11 cellular contexts compared by ENCODE assay signal in genomic region chr18:28178720-28179119, GRCh38. TPM values are rescaled to one million over a fixed set of nuclear protein-coding genes. Genes with fewer than 3 reads are reported as not detected.
A peak's percentile ranks its signal among the peaks of the same experiment; 100 is the strongest.
DNase-seq lines count a peak whose midpoint lies in the region; ATAC-seq, FAIRE-seq and TF ChIP-seq lines count a peak whose summit lies in the region.
"Had no signal": no experiment of that assay in that cellular context is flagged by ENCODE, and none has a peak within 500 bp of the region (broad histone marks: within the 10 kb centered on the region; RNA-seq: fewer than 3 reads in every experiment).

No MANE protein-coding gene starts in this region.

- FAIRE-seq in H1 (lab: Jason Lieb, UNC): no peak
- FAIRE-seq: GM12891 had no signal

- no peaks in the 10 kb centered on the region for H3K27me3 ChIP-seq in BJ (ENCODE audit: control insufficient read depth, insufficient read depth, low read length)
- peaks cover 2 to 27% (median 4%) of the 10 kb centered on the region in 4 experiments; a peak in 5 of 7 replicates for H3K27me3 ChIP-seq in H1 (replicated peaks in 1 of 4; ENCODE audit: control insufficient read depth in 3 of 4, extremely low read depth in 1 of 4, insufficient read depth in 3 of 4, low read length in 3 of 4)

- DNase-seq in BJ (ENCODE audit: low read depth) (no peak), HT1080 (ENCODE audit: low read depth) (peak; percentile 34), H1 (ENCODE audit: low read depth in 1 of 2, low spot score in 2 of 2) (no peak), cerebellar cortex (ENCODE audit: low spot score) (no peak), T-helper 9 cell (no peak)
- no peak for DNase-seq in natural killer cell treated with Interleukin-12 subunit alpha and Interleukin-12 subunit beta and Interleukin-15 and Interleukin-18, amount 100 ng/mL, for 72 hours (ENCODE audit: low spot score)
- DNase-seq in activated CD8-positive, alpha-beta memory T cell treated with anti-CD3 and anti-CD28 coated beads, Interleukin-2, amount 50 U/mL, for 4 hours: no peak
- DNase-seq: activated CD4-positive, alpha-beta memory T cell treated with anti-CD3 and anti-CD28 coated beads, Interleukin-2, amount 10 ng/mL, durations not matched to agents 7 days and 5 days had no signal

- H3K4ac ChIP-seq in H1 (replicated peaks; ENCODE audit: insufficient read length, low read depth, low read length): no peak overlapping the region

- H4K91ac ChIP-seq in H1 (replicated peaks; ENCODE audit: insufficient read length, low read length): no peak overlapping the region

- no peak overlapping the region for H2BK15ac ChIP-seq in H1 (ENCODE audit: low read length)

- H3K27ac ChIP-seq in H1 (ENCODE audit: low read depth, low read length): no peak overlapping the region

- H3K36me3 ChIP-seq in BJ (ENCODE audit: control insufficient read depth, insufficient read depth, low read length) (no peaks in the 10 kb centered on the region), H1 (ENCODE audit: control insufficient read depth in 2 of 4, insufficient read depth in 4 of 4, low read length in 3 of 4) (no peaks in the 10 kb centered on the region)

- H2BK5ac ChIP-seq in H1 (ENCODE audit: low read depth, low read length): no peak overlapping the region

- peak overlapping the region; percentile 70 to 84 for H3K4me2 ChIP-seq in H1 (ENCODE audit: insufficient read depth in 1 of 2, low read depth in 2 of 2, low read length in 2 of 2)

- H2AFZ ChIP-seq in H1 (ENCODE audit: low read length): no peak overlapping the region

- no peaks in the 10 kb centered on the region for H3K9me3 ChIP-seq in H1 (ENCODE audit: insufficient read depth in 2 of 2, low read depth in 1 of 2, low read length in 1 of 2)

- H4K8ac ChIP-seq in H1 (ENCODE audit: extremely low read depth, insufficient read depth, low read length): no peak overlapping the region

- no peak for ATAC-seq in natural killer cell treated with Interleukin-12 subunit alpha and Interleukin-12 subunit beta and Interleukin-15 and Interleukin-18, amount 100 ng/mL, for 72 hours
- ATAC-seq in GM19023 (IDR thresholded peaks at IDR 0.05; ENCODE audit: unreplicated experiment): no peak

- no peak for TF ChIP-seq CTCF in BJ (IDR thresholded peaks at IDR 0.05; ENCODE audit: insufficient read depth, low read depth, low read length)
- no peak for TF ChIP-seq CTCF in H1 (IDR thresholded peaks at IDR 0.05; ENCODE audit: control extremely low read depth in 1 of 3, insufficient read depth in 1 of 3, low read depth in 1 of 3, low read length in 3 of 3)

- peaks cover 0 to 7% of the 10 kb centered on the region in 2 experiments for H4K20me1 ChIP-seq in H1 (replicated peaks in 1 of 2; ENCODE audit: control insufficient read depth in 1 of 2, insufficient read depth in 2 of 2, low read length in 2 of 2)

- peaks cover 12% of the 10 kb centered on the region for H3K36me3 Mint-ChIP-seq in natural killer cell treated with Interleukin-12 subunit alpha and Interleukin-12 subunit beta and Interleukin-15 and Interleukin-18, amount 100 ng/mL, for 72 hours

- no peaks in the 10 kb centered on the region for H3K9me3 Mint-ChIP-seq in natural killer cell treated with Interleukin-12 subunit alpha and Interleukin-12 subunit beta and Interleukin-15 and Interleukin-18, amount 100 ng/mL, for 72 hours
- H3K9me3 Mint-ChIP-seq: activated CD4-positive, alpha-beta memory T cell treated with anti-CD3 and anti-CD28 coated beads, Interleukin-2, amount 10 ng/mL, durations not matched to agents 7 days and 5 days had no signal

- H3K4me3 ChIP-seq in BJ (ENCODE audit: low read depth, low read length): peak overlapping the region; percentile 95
- peak overlapping the region; percentile 56 to 74 (median 58); a peak in 7 of 8 replicates for H3K4me3 ChIP-seq in H1 (ENCODE audit: extremely low read depth in 1 of 4, insufficient read depth in 2 of 4, low read depth in 3 of 4, low read length in 4 of 4)

- H3K14ac ChIP-seq in H1 (ENCODE audit: insufficient read length): no peak overlapping the region

- H3K18ac ChIP-seq in H1 (ENCODE audit: extremely low read depth, low read length): no peak overlapping the region

- WGBS in H1 (ENCODE audit: extremely low coverage in 1 of 2, insufficient coverage in 1 of 2, insufficient read length in 1 of 2, insufficient replicate concordance in 2 of 2, low coverage in 1 of 2, low lambda C conversion rate in 2 of 2, missing lambda C conversion rate in 1 of 2), 2 experiments: 7% methylated on average over 6 of the region's 6 CpGs; no CpG with 5 or more reads in 1 of the 2 experiments

- POLR2A ChIA-PET in BJ (lab: Charles Lee): interaction anchor here (0.6 kb wide), 1 partner anchor 429 kb away, joined by 3 read pairs; no protein-coding TSS in a partner anchor
- POLR2A ChIA-PET in H1 (lab: Charles Lee; ENCODE audit: partially characterized antibody): interaction anchor here (0.6 kb wide), 1 partner anchor 134 kb away, joined by 3 read pairs; no protein-coding TSS in a partner anchor

- H3K4me1 ChIP-seq in H1 (replicated peaks in 1 of 4; ENCODE audit: control insufficient read depth in 3 of 4, insufficient read depth in 4 of 4, low read length in 3 of 4): peaks cover 0 to 10% (median 6%) of the 10 kb centered on the region in 4 experiments; a peak in 6 of 7 replicates

- H3K23me2 ChIP-seq in H1 (ENCODE audit: low read depth, low read length): peaks cover 19% of the 10 kb centered on the region

- H3K4me1 Mint-ChIP-seq in natural killer cell treated with Interleukin-12 subunit alpha and Interleukin-12 subunit beta and Interleukin-15 and Interleukin-18, amount 100 ng/mL, for 72 hours (ENCODE audit: low read depth in 2 of 2): peaks cover 12 to 16% of the 10 kb centered on the region in 2 donors

- no peak overlapping the region for H3K9ac ChIP-seq in H1 (replicated peaks in 1 of 4; ENCODE audit: extremely low read depth in 1 of 4, low read depth in 3 of 4, low read length in 3 of 4)

- H3K56ac ChIP-seq in H1 (replicated peaks; ENCODE audit: insufficient read length, low read depth, low read length): no peak overlapping the region

- TF ChIP-seq RAD21 in H1 (IDR thresholded peaks at IDR 0.05 in 1 of 2, conservative IDR thresholded peaks at IDR 0.05 in 1 of 2; ENCODE audit: low read depth in 2 of 2, low read length in 2 of 2): no peak

- no peak for TF ChIP-seq EP300 in H1 (IDR thresholded peaks at IDR 0.05; ENCODE audit: borderline replicate concordance in 1 of 2, low read depth in 2 of 2, low read length in 2 of 2)

- no peak overlapping the region for H4K5ac ChIP-seq in H1 (ENCODE audit: insufficient read length, low read depth, low read length)

- H3K79me2 ChIP-seq in H1 (ENCODE audit: control insufficient read depth in 1 of 2, insufficient read depth in 2 of 2, low read length in 2 of 2): peaks cover 0 to 8% of the 10 kb centered on the region in 2 experiments; a peak in 2 of 4 replicates

- H3K79me1 ChIP-seq in H1 (ENCODE audit: low read depth, low read length): no peaks in the 10 kb centered on the region

- H3K23ac ChIP-seq in H1 (ENCODE audit: insufficient read length): no peak overlapping the region

- no peak overlapping the region for H2BK120ac ChIP-seq in H1 (replicated peaks; ENCODE audit: low read depth, low read length)

- H2AK5ac ChIP-seq in H1 (ENCODE audit: low read depth, low read length): no peak overlapping the region

- no peak for TF ChIP-seq POLR2A in H1 (IDR thresholded peaks at IDR 0.05; ENCODE audit: control extremely low read depth in 1 of 2, low read depth in 2 of 2, low read length in 2 of 2)

- CTCF ChIA-PET in BJ (lab: Yijun Ruan, JAX) (interaction anchor here (0.6 to 2.0 kb wide), 5 partner anchors 9 to 573 kb away, joined by 3 to 7 read pairs (median 3); no protein-coding TSS in a partner anchor), H1 (lab: Charles Lee; ENCODE audit: partially characterized antibody) (interaction anchor here (1.1 kb wide), 1 partner anchor 12 kb away, joined by 3 read pairs; no protein-coding TSS in a partner anchor)

- no peak overlapping the region for H2BK12ac ChIP-seq in H1 (ENCODE audit: low read depth, low read length)

- H3K27ac Mint-ChIP-seq in natural killer cell treated with Interleukin-12 subunit alpha and Interleukin-12 subunit beta and Interleukin-15 and Interleukin-18, amount 100 ng/mL, for 72 hours: no peak overlapping the region
- H3K27ac Mint-ChIP-seq: activated CD4-positive, alpha-beta memory T cell treated with anti-CD3 and anti-CD28 coated beads, Interleukin-2, amount 10 ng/mL, durations not matched to agents 7 days and 5 days had no signal

- H2BK20ac ChIP-seq in H1 (ENCODE audit: low read length): no peak overlapping the region

- peaks cover 35 to 50% of the 10 kb centered on the region in 2 donors for H3K27me3 Mint-ChIP-seq in natural killer cell treated with Interleukin-12 subunit alpha and Interleukin-12 subunit beta and Interleukin-15 and Interleukin-18, amount 100 ng/mL, for 72 hours

- peak overlapping the region; percentile 66 for H3K4me3 Mint-ChIP-seq in natural killer cell treated with Interleukin-12 subunit alpha and Interleukin-12 subunit beta and Interleukin-15 and Interleukin-18, amount 100 ng/mL, for 72 hours

TF ChIP-seq in H1, 55 proteins besides CTCF, POLR2A, EP300 and RAD21 (continues in another document):
- TF ChIP-seq NANOG (IDR thresholded peaks at IDR 0.05; ENCODE audit: insufficient read depth, low read depth, low read length, poor library complexity, severe bottlenecking): no peak
- no peak for TF ChIP-seq SUZ12 (IDR thresholded peaks at IDR 0.05; ENCODE audit: low read length)
- TF ChIP-seq KDM5A (IDR thresholded peaks at IDR 0.05; ENCODE audit: low read length): no peak
- TF ChIP-seq BACH1 (IDR thresholded peaks at IDR 0.05; ENCODE audit: low read length): no peak
- TF ChIP-seq SP1 (IDR thresholded peaks at IDR 0.05; ENCODE audit: low read depth, low read length): 0 out of 2 replicates have a peak, but pooled peaks have one; percentile 4
- TF ChIP-seq FOSL1 (IDR thresholded peaks at IDR 0.05; ENCODE audit: insufficient read depth, low read depth, low read length): no peak

RNA-seq across cellular contexts. Expression of gene CDH2, which starts 1.8 kb away (rescaled TPM):
- polyA plus RNA-seq in BJ (2011; rRNA removed) (180 and 254 TPM in 2 replicates), H1 (2011; rRNA removed) (12.4 and 15.0 TPM in 2 replicates)
- polyA minus RNA-seq in BJ (2011; rRNA and poly(A)+ RNA removed): 218 and 254 TPM in 2 replicates
- total RNA-seq in HT1080 (2014; rRNA removed; shearing (Covaris generic)): 49.4 and 60.4 TPM in 2 replicates
- 52.7 and 65.7 TPM in 2 replicates for polyA plus RNA-seq in HT1080 (2015; cell fraction: cytosol; rRNA removed)
- 175 and 178 TPM in 2 replicates for polyA plus RNA-seq in HT1080 (2015; cell fraction: nucleus; rRNA removed)
- 53.8 and 56.5 TPM in 2 replicates for total RNA-seq in H1 (2021; fragmentation: NEBNext Ultra II Directional; extraction: Animal tissue kit (Norgen Biotek cat#: 25700))
- 19.3 TPM for polyA plus RNA-seq in H1 (2011; cell fraction: cytosol; rRNA removed)
- 17.3 TPM for polyA plus RNA-seq in H1 (2011; cell fraction: nucleus; rRNA removed)
- 19.6 to 43.7 TPM (median 29.0 TPM) in 4 replicates for polyA plus RNA-seq in H1 (2012, experiment 1 of 2)
- 2.8 TPM for polyA plus RNA-seq in H1 (2012, experiment 2 of 2)
- polyA plus RNA-seq in H1 (2013, experiment 1 of 2): 73.3 TPM
- polyA plus RNA-seq in H1 (2013, experiment 2 of 2): 72.4 TPM
- polyA minus RNA-seq in H1 (2011; rRNA and poly(A)+ RNA removed): 59.4 and 75.0 TPM in 2 replicates
- 22.8 TPM for polyA minus RNA-seq in H1 (2011; cell fraction: cytosol; rRNA and poly(A)+ RNA removed)
- 33.8 TPM for polyA minus RNA-seq in H1 (2011; cell fraction: nucleus; rRNA and poly(A)+ RNA removed)
- 1 to 10 TPM in 1 of 2 donors, not detected in 1; 1.4 TPM for total RNA-seq in natural killer cell treated with Interleukin-12 subunit alpha and Interleukin-12 subunit beta and Interleukin-15 and Interleukin-18, amount 100 ng/mL, for 72 hours
- total RNA-seq: activated CD4-positive, alpha-beta memory T cell treated with anti-CD3 and anti-CD28 coated beads, Interleukin-2, amount 10 ng/mL, durations not matched to agents 7 days and 5 days; mononuclear cell had no signal

Comparison
In these comparisons a context has a peak if more than half of its experiments do, and no peak if none do; other contexts are left out.
1. RNA of gene CDH2, which starts 1.8 kb away (total RNA-seq): 49.4 to 60.4 TPM in HT1080 and 53.8 to 56.5 TPM in H1; 1.4 TPM in natural killer cell treated with Interleukin-12 subunit alpha and Interleukin-12 subunit beta and Interleukin-15 and Interleukin-18, amount 100 ng/mL, for 72 hours; every median in the first group is over 10 times any median in the second.